In genomic region chr20:32891491-32891890, GRCh38 we compare ENCODE assay signal across 20 cellular contexts. TPM values are rescaled to one million over a fixed set of nuclear protein-coding genes. Genes with fewer than 3 reads are reported as not detected.
A peak's percentile ranks its signal among the peaks of the same experiment; 100 is the strongest.
DNase-seq lines count a peak whose midpoint lies in the region; ATAC-seq and TF ChIP-seq lines count a peak whose summit lies in the region.
"Had no signal": no experiment of that assay in that cellular context is flagged by ENCODE, and none has a peak within 500 bp of the region (broad histone marks: within the 10 kb centered on the region; RNA-seq: fewer than 3 reads in every experiment).

No MANE protein-coding gene starts in this region.

- no peaks in the 10 kb centered on the region for H4K20me1 ChIP-seq in neural progenitor cell (ENCODE audit: low read depth)

- TF ChIP-seq CTCF in neural progenitor cell (IDR thresholded peaks at IDR 0.05), result no peak

- DNase-seq in Right ventricle myocardium inferior (ENCODE audit: missing footprints), result peak; percentile 13
- no peak for DNase-seq in left cardiac atrium
- DNase-seq in SJCRH30, result no peak
- no peak for DNase-seq in neural progenitor cell (ENCODE audit: low spot score)
- DNase-seq in NCI-H1417 treated with DMSO at 0.1 percent for 48 hours (lab: John Stamatoyannopoulos, UW), result no peak
- DNase-seq: BE2C; CD4-positive, alpha-beta T cell; CD8-positive, alpha-beta memory T cell; DMS 273 treated with DMSO at 0.1 percent for 48 hours; DMS79; EL; GDM1; HFFc6 had no signal

- H3K4me1 ChIP-seq in SJCRH30 (peaks cover 56% of the 10 kb centered on the region), neural progenitor cell (peaks cover 13% of the 10 kb centered on the region)
- H3K4me1 ChIP-seq: BE2C, HAP-1 had no signal

- H3K36me3 Mint-ChIP-seq in neural progenitor cell, result no peaks in the 10 kb centered on the region
- H3K36me3 Mint-ChIP-seq: CD14-positive monocyte had no signal

- no peak overlapping the region for H2AFZ ChIP-seq in neural progenitor cell (replicated peaks)
- H2AFZ ChIP-seq: GM23338 had no signal

- H3K27me3 ChIP-seq in SJCRH30 (no peaks in the 10 kb centered on the region), neural progenitor cell (no peaks in the 10 kb centered on the region)
- H3K27me3 ChIP-seq: BE2C had no signal

- H3K36me3 ChIP-seq in SJCRH30 (no peaks in the 10 kb centered on the region), neural progenitor cell (no peaks in the 10 kb centered on the region)
- H3K36me3 ChIP-seq: BE2C; BLaER1 treated with 17β-estradiol and CSF1 and Interleukin-3, amounts not matched to agents 10 nM and 100 nM; HAP-1 had no signal

- ATAC-seq in Right ventricle myocardium inferior (no peak), left cardiac atrium (no peak), GM19467 (IDR thresholded peaks at IDR 0.05; ENCODE audit: unreplicated experiment) (no peak)
- ATAC-seq: GM12878, GM23338 had no signal

- H3K27ac ChIP-seq in SJCRH30 (peak overlapping the region; percentile 86), neural progenitor cell (no peak overlapping the region)
- H3K27ac ChIP-seq: 22Rv1; BLaER1 treated with 17β-estradiol and CSF1 and Interleukin-3, amounts not matched to agents 10 nM and 100 nM had no signal

- no peaks in the 10 kb centered on the region for H3K9me3 Mint-ChIP-seq in neural progenitor cell
- H3K9me3 Mint-ChIP-seq: CD14-positive monocyte; CD4-positive, alpha-beta T cell; CD8-positive, alpha-beta memory T cell; GM23338; HFFc6 had no signal

- H3K27ac Mint-ChIP-seq in neural progenitor cell, result peak overlapping the region; percentile 66
- H3K27ac Mint-ChIP-seq: CD4-positive, alpha-beta T cell; GM23338; HFFc6 had no signal

- no peak overlapping the region for H3K4me2 ChIP-seq in neural progenitor cell
- H3K4me2 ChIP-seq: GM23338 had no signal

- no peaks in the 10 kb centered on the region for H3K79me2 ChIP-seq in neural progenitor cell (ENCODE audit: low read depth)

- intact Hi-C loops in Right ventricle myocardium inferior (cut with DNase I) (loop anchor here (5.0 kb wide), 1 partner anchor 99 kb away; no protein-coding TSS in a partner anchor), left cardiac atrium (cut with DNase I) (loop anchor here in 1 of 2 donors (5.0 kb wide), 1 partner anchor 99 kb away; no protein-coding TSS in a partner anchor)

- no peak overlapping the region for H3K4me3 ChIP-seq in SJCRH30
- no peak overlapping the region for H3K4me3 ChIP-seq in neural progenitor cell
- H3K4me3 ChIP-seq: BLaER1 treated with 17β-estradiol and CSF1 and Interleukin-3, amounts not matched to agents 10 nM and 100 nM; GM12878; GM23338; HAP-1 had no signal

- H3K27me3 Mint-ChIP-seq in neural progenitor cell (ENCODE audit: insufficient read depth, low read depth), result peaks cover 5% of the 10 kb centered on the region
- H3K27me3 Mint-ChIP-seq: CD4-positive, alpha-beta T cell had no signal

- H3K9ac ChIP-seq in neural progenitor cell, result no peak overlapping the region
- H3K9ac ChIP-seq: BLaER1 treated with 17β-estradiol and CSF1 and Interleukin-3, amounts not matched to agents 10 nM and 100 nM had no signal

- no peaks in the 10 kb centered on the region for H3F3A ChIP-seq in neural progenitor cell (ENCODE audit: low read depth)

- H3K9me3 ChIP-seq in SJCRH30 (replicated peaks), result no peaks in the 10 kb centered on the region
- no peaks in the 10 kb centered on the region for H3K9me3 ChIP-seq in neural progenitor cell (ENCODE audit: low read depth)
- H3K9me3 ChIP-seq: BE2C; BLaER1 treated with 17β-estradiol and CSF1 and Interleukin-3, amounts not matched to agents 10 nM and 100 nM; HAP-1 had no signal

- H3K4me3 Mint-ChIP-seq in neural progenitor cell, result no peak overlapping the region
- H3K4me3 Mint-ChIP-seq: CD14-positive monocyte; CD4-positive, alpha-beta T cell; CD8-positive, alpha-beta memory T cell; GM23338; HFFc6 had no signal

- peaks cover 16% of the 10 kb centered on the region for H3K4me1 Mint-ChIP-seq in neural progenitor cell
- H3K4me1 Mint-ChIP-seq: CD14-positive monocyte; CD8-positive, alpha-beta memory T cell had no signal

RNA-seq across cellular contexts. Expression of gene EFCAB8, which starts 32.8 kb away (rescaled TPM):
- total RNA-seq in Right ventricle myocardium inferior, result 0.43 TPM
- total RNA-seq in left cardiac atrium, result under 1 TPM in 1 of 2 donors, not detected in 1; 0.18 TPM
- total RNA-seq in SJCRH30 (2014; rRNA removed; shearing (Covaris generic)), result 0.28 and 0.58 TPM in 2 replicates
- not detected in 2 replicates for total RNA-seq in neural progenitor cell (ENCODE audit: low replicate concordance)
- total RNA-seq: HFFc6 had no signal
